In genomic region chr1:15938628-15939161, GRCh38 we compare ENCODE assay signal across 13 cellular contexts. TPM values are rescaled to one million over a fixed set of nuclear protein-coding genes. Genes with fewer than 3 reads are reported as not detected.
A peak's percentile ranks its signal among the peaks of the same experiment; 100 is the strongest.
DNase-seq lines count a peak whose midpoint lies in the region; ATAC-seq and TF ChIP-seq lines count a peak whose summit lies in the region.
"Had no signal": no experiment of that assay in that cellular context is flagged by ENCODE, and none has a peak within 500 bp of the region (broad histone marks: within the 10 kb centered on the region; RNA-seq: fewer than 3 reads in every experiment).

No MANE protein-coding gene starts in this region.

- H3K27me3 Mint-ChIP-seq in chondrocyte (ENCODE audit: low read depth) (no peaks in the 10 kb centered on the region), osteocyte (ENCODE audit: unreplicated experiment) (no peaks in the 10 kb centered on the region)
- H3K27me3 Mint-ChIP-seq: naive B cell had no signal

- H3K9me3 ChIP-seq in left ventricle myocardium inferior (replicated peaks), result no peaks in the 10 kb centered on the region
- H3K9me3 ChIP-seq: BLaER1 had no signal

- intact Hi-C loops in left ventricle myocardium inferior (cut with micrococcal nuclease) (no loop called here), Right ventricle myocardium inferior (cut with DNase I) (no loop called here)

- H3K4me1 Mint-ChIP-seq in chondrocyte (ENCODE audit: low read depth) (peaks cover 27% of the 10 kb centered on the region), osteocyte (ENCODE audit: unreplicated experiment) (peaks cover 40% of the 10 kb centered on the region)

- no peak overlapping the region for H3K4me3 ChIP-seq in left ventricle myocardium inferior
- H3K4me3 ChIP-seq: BLaER1 had no signal

- peaks cover 22% of the 10 kb centered on the region for H3K4me1 ChIP-seq in left ventricle myocardium inferior
- H3K4me1 ChIP-seq: BLaER1 had no signal

- H3K9me3 Mint-ChIP-seq in chondrocyte (ENCODE audit: low read depth) (no peaks in the 10 kb centered on the region), osteocyte (ENCODE audit: unreplicated experiment) (no peaks in the 10 kb centered on the region)
- H3K9me3 Mint-ChIP-seq: naive B cell; T-helper 2 cell treated with Interferon-gamma antibody and Interleukin-4, amounts not matched to agents 5 μg/mL and 100 μg/mL, for 36 hours had no signal

- no peak overlapping the region for H3K4me3 Mint-ChIP-seq in chondrocyte (ENCODE audit: unreplicated experiment)
- H3K4me3 Mint-ChIP-seq in osteocyte (ENCODE audit: unreplicated experiment), result no peak overlapping the region
- H3K4me3 Mint-ChIP-seq: T-helper 2 cell treated with Interferon-gamma antibody and Interleukin-4, amounts not matched to agents 5 μg/mL and 100 μg/mL, for 36 hours had no signal

- H3K27me3 ChIP-seq in left ventricle myocardium inferior (ENCODE audit: low read depth), result no peaks in the 10 kb centered on the region
- H3K27me3 ChIP-seq: BLaER1 had no signal

- no peak for TF ChIP-seq CTCF in left ventricle myocardium inferior (IDR thresholded peaks at IDR 0.05; ENCODE audit: borderline replicate concordance)
- no peak for TF ChIP-seq CTCF in chondrocyte (IDR thresholded peaks at IDR 0.05)
- no peak for TF ChIP-seq CTCF in osteocyte (IDR thresholded peaks at IDR 0.05)

- ATAC-seq in Right ventricle myocardium inferior, result no peak
- ATAC-seq in GM21619 (IDR thresholded peaks at IDR 0.05; ENCODE audit: unreplicated experiment), result no peak
- no peak for ATAC-seq in GM19463 (IDR thresholded peaks at IDR 0.05; ENCODE audit: unreplicated experiment)

- H3K27ac Mint-ChIP-seq in chondrocyte (ENCODE audit: unreplicated experiment), result peak overlapping the region; percentile 95
- H3K27ac Mint-ChIP-seq in osteocyte (ENCODE audit: unreplicated experiment), result peak overlapping the region; percentile 95

- DNase-seq in left ventricle myocardium inferior (no peak), Right ventricle myocardium inferior (ENCODE audit: missing footprints) (no peak), chondrocyte (ENCODE audit: low spot score) (no peak), osteocyte (ENCODE audit: extremely low spot score, unreplicated experiment) (peak; percentile 78), ureter (ENCODE audit: low spot score) (peak; percentile 36), GF-D8 (lab: John Stamatoyannopoulos, UW) (no peak)
- DNase-seq: MM.1S, naive B cell, NCI-H82 had no signal

- peak overlapping the region; percentile 52 for H3K27ac ChIP-seq in left ventricle myocardium inferior (replicated peaks)
- H3K27ac ChIP-seq: BLaER1 had no signal

- H3K36me3 Mint-ChIP-seq in chondrocyte (ENCODE audit: low read depth), result peaks cover 28% of the 10 kb centered on the region
- peaks cover 40% of the 10 kb centered on the region for H3K36me3 Mint-ChIP-seq in osteocyte (ENCODE audit: unreplicated experiment)

- peaks cover 100% of the 10 kb centered on the region for H3K36me3 ChIP-seq in left ventricle myocardium inferior

RNA-seq across cellular contexts. Expression of gene ZBTB17, which starts 37.2 kb away (rescaled TPM):
- total RNA-seq in left ventricle myocardium inferior (24.7 TPM), Right ventricle myocardium inferior (23.4 TPM), chondrocyte (23.9 to 30.8 TPM (median 27.2 TPM) in 3 replicates), osteocyte (34.7 and 37.2 TPM in 2 replicates), ureter (44.4 TPM)

Comparison
In these comparisons a context has a peak if more than half of its experiments do, and no peak if none do; other contexts are left out.
1. DNase-seq: peak in osteocyte (single experiment) and ureter (single experiment); none in left ventricle myocardium inferior (single experiment), Right ventricle myocardium inferior (single experiment), chondrocyte (single experiment) and GF-D8 (single experiment).